26 cellular contexts compared by ENCODE assay signal in genomic region chr22:26213826-26214225, GRCh38. TPM values are rescaled to one million over a fixed set of nuclear protein-coding genes. Genes with fewer than 3 reads are reported as not detected.
"Had no signal": no experiment of that assay in that cellular context is flagged by ENCODE, and none has a peak within 500 bp of the region (broad histone marks: within the 10 kb centered on the region; RNA-seq: fewer than 3 reads in every experiment).

No MANE protein-coding gene starts in this region.

- H3K27me3 ChIP-seq: brain microvascular endothelial cell had no signal

- DNase-seq: activated B cell treated with CpG ODN at 0.5 μM for 24 hours; activated CD4-positive, alpha-beta memory T cell treated with anti-CD3 and anti-CD28 coated beads, Interleukin-2, amount 10 ng/mL, durations not matched to agents 7 days and 5 days; activated CD4-positive, alpha-beta T cell treated with anti-CD3 and anti-CD28 coated beads for 36 hours; activated CD4-positive, alpha-beta T cell treated with anti-CD3 and anti-CD28 coated beads, Interleukin-2, amount 10 ng/mL, durations not matched to agents 24 days and 14 days; activated CD8-positive, alpha-beta memory T cell treated with anti-CD3 and anti-CD28 coated beads, Interleukin-2, amount 50 U/mL, for 48 hours; activated gamma-delta T cell treated with Interleukin-2 at 50 U/mL for 16 hours; activated naive CD4-positive, alpha-beta T cell treated with anti-CD3 and anti-CD28 coated beads, Interleukin-2, amount 50 U/mL, for 16 hours; activated naive CD4-positive, alpha-beta T cell treated with Interleukin-2 at 50 U/mL for 16 hours; activated T-cell treated with anti-CD3 and anti-CD28 coated beads for 4 hours; activated T-cell treated with anti-CD3 and anti-CD28 coated beads, Interleukin-2, amount 50 U/mL, for 24 hours; activated T-cell treated with anti-CD3 and anti-CD28 coated beads, Interleukin-2, amount 50 U/mL, for 72 hours; amniotic stem cell; brain microvascular endothelial cell; cortex of kidney; dermis blood vessel endothelial cell; effector CD4-positive, alpha-beta T cell; effector memory CD8-positive, alpha-beta T cell; erythroblast; foreskin fibroblast; head of caudate nucleus; T-helper 1 cell; T-helper 17 cell; T1000; WERI-Rb-1 had no signal

- H3K4me3 ChIP-seq: esophagus muscularis mucosa had no signal

- H3K4me1 ChIP-seq: esophagus muscularis mucosa had no signal

- H3K27ac ChIP-seq: brain microvascular endothelial cell, esophagus muscularis mucosa, WERI-Rb-1 had no signal

- H3K36me3 ChIP-seq: brain microvascular endothelial cell, esophagus muscularis mucosa, WERI-Rb-1 had no signal

RNA-seq across cellular contexts. Expression of gene SEZ6L, which starts 44.6 kb away (rescaled TPM):
- total RNA-seq: activated B cell treated with CpG ODN at 0.5 μM for 24 hours; activated CD4-positive, alpha-beta memory T cell treated with anti-CD3 and anti-CD28 coated beads, Interleukin-2, amount 10 ng/mL, durations not matched to agents 7 days and 5 days; activated CD4-positive, alpha-beta T cell treated with anti-CD3 and anti-CD28 coated beads for 36 hours; activated CD4-positive, alpha-beta T cell treated with anti-CD3 and anti-CD28 coated beads, Interleukin-2, amount 10 ng/mL, durations not matched to agents 24 days and 14 days; bronchial epithelial cell; dermis blood vessel endothelial cell had no signal
